9 cellular contexts compared by ENCODE assay signal in the genomic region with DNA sequence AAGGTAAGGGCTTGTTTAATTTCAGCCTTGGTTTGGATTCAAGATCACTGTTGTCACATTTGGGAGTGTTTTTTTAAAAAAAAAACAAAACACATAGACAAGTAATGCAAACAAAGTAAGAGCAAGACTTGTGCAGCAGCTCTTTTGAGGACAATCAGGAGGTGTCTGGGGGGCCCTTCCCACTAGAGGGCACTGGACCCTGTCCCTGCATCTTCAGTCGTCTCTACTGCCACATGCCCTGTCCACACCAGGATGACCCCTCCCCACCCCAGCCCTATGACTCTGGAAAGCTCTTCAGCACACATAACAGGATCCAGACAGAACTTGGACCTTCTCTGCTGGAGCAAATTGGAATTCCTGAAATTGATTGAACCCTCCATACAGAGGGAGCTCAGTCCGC.
DNase-seq lines count a peak whose midpoint lies in the region; ATAC-seq and TF ChIP-seq lines count a peak whose summit lies in the region.
"Had no signal": no experiment of that assay in that cellular context is flagged by ENCODE, and none has a peak within 500 bp of the region (broad histone marks: within the 10 kb centered on the region; RNA-seq: fewer than 3 reads in every experiment).

No MANE protein-coding gene starts in this region.

- H3K27me3 ChIP-seq in spleen (replicated peaks in 1 of 7), result no peaks in the 10 kb centered on the region

- H3K4me3 Mint-ChIP-seq in glutamatergic neuron (ENCODE audit: unreplicated experiment), result no peak overlapping the region
- H3K4me3 Mint-ChIP-seq: B cell had no signal

- ATAC-seq in HG02798 (IDR thresholded peaks at IDR 0.05; ENCODE audit: poor library complexity, unreplicated experiment) (peak; percentile 52), GM21515 (IDR thresholded peaks at IDR 0.05; ENCODE audit: unreplicated experiment) (no peak)

- intact Hi-C loops in spleen (cut with DNase I; ENCODE audit: low total_unique reads), result no loop called here

- H3K27ac Mint-ChIP-seq in glutamatergic neuron (ENCODE audit: unreplicated experiment), result no peak overlapping the region
- H3K27ac Mint-ChIP-seq: B cell had no signal

- peak; percentile 60 for TF ChIP-seq CTCF in VCaP (conservative IDR thresholded peaks at IDR 0.05)
- TF ChIP-seq CTCF in glutamatergic neuron (IDR thresholded peaks at IDR 0.05; ENCODE audit: partially characterized antibody, unreplicated experiment), result peak; percentile 39
- peak in 6 of 11 experiments; percentile 14 to 47 (median 36) for TF ChIP-seq CTCF in spleen (IDR thresholded peaks at IDR 0.05 in 8 of 11, conservative IDR thresholded peaks at IDR 0.05 in 3 of 11)

- H3K27ac ChIP-seq in VCaP (no peak overlapping the region), spleen (no peak overlapping the region)

- peaks cover 0 to 7% (median 0%) of the 10 kb centered on the region in 6 donors for H3K36me3 ChIP-seq in spleen

- no peaks in the 10 kb centered on the region for H3K9me3 ChIP-seq in spleen

- H3K4me1 ChIP-seq in spleen, result no peaks in the 10 kb centered on the region

- H3K27me3 Mint-ChIP-seq in glutamatergic neuron (ENCODE audit: unreplicated experiment), result no peaks in the 10 kb centered on the region

- WGBS in spleen, 5 donors, result 52 to 58% (median 54%) methylated on average over 2 of the region's 2 CpGs

- no peaks in the 10 kb centered on the region for H3K4me1 Mint-ChIP-seq in glutamatergic neuron (ENCODE audit: low read depth, unreplicated experiment)
- H3K4me1 Mint-ChIP-seq: B cell had no signal

- peak; percentile 17 for DNase-seq in DMS53 (lab: John Stamatoyannopoulos, UW)
- no peak for DNase-seq in DMS53 treated with DMSO at 0.1 percent for 48 hours (lab: John Stamatoyannopoulos, UW; ENCODE audit: unreplicated experiment)
- DNase-seq in glutamatergic neuron, result peak; percentile 58
- no peak for DNase-seq in spleen
- no peak for DNase-seq in DMS114 treated with DMSO at 0.1 percent for 48 hours (lab: John Stamatoyannopoulos, UW; ENCODE audit: unreplicated experiment)

- H3K36me3 Mint-ChIP-seq in glutamatergic neuron (ENCODE audit: unreplicated experiment), result peaks cover 3% of the 10 kb centered on the region

- no peak overlapping the region for H3K4me3 ChIP-seq in spleen

- TF ChIP-seq POLR2A in spleen (IDR thresholded peaks at IDR 0.05), result no peak

- H3K9me3 Mint-ChIP-seq in glutamatergic neuron (ENCODE audit: unreplicated experiment), result no peaks in the 10 kb centered on the region

Comparison
In these comparisons a context has a peak if more than half of its experiments do, and no peak if none do; other contexts are left out.
1. DNase-seq: peak in DMS53 (single experiment) and glutamatergic neuron (single experiment); none in DMS53 treated with DMSO at 0.1 percent for 48 hours (single experiment), spleen (single experiment) and DMS114 treated with DMSO at 0.1 percent for 48 hours (single experiment).
2. Peak in every context shown above with its lines, with median percentiles within 50 percentile points of each other: CTCF ChIP-seq.